1 cellular context compared by ENCODE assay signal in the genomic region with DNA sequence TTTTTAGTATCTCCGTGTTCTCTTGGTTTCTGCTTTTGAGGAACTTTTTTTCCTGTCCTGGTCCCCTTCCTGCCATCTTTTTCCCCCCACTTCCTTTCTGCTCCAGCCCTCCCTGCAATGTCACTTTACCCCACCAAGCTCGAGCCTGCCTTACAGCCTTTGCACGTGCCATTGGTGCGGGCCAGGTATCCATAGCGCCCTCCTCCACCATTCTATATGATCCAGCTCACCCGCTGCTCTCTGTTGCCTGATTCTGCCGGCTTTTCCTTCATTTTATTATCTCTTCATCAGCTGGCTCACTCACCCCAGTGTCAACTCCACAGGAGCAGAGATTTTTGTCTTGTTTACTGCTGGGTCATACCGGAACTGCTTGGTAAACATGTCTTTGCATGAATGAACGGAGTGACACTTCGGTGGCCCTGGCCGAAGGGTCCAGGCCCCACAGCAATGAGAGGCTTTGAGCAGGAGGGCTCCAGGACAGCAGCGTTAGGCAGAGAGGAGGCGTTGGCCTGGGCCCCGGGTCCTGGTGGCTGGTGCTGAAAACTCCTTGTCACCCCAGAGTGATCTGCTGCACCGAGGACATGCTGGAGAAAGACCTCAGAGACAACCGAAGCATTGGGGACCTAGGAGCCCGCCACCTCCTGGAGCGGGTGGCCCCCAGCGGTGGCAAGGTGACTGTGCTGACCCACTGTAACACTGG.
TF ChIP-seq lines count a peak whose summit lies in the region.

No MANE protein-coding gene starts in this region.

TF ChIP-seq in HEK293, 187 proteins besides CTCF, POLR2A, EP300 and RAD21 (continued from another document):
- TF ChIP-seq, protein P1, sequence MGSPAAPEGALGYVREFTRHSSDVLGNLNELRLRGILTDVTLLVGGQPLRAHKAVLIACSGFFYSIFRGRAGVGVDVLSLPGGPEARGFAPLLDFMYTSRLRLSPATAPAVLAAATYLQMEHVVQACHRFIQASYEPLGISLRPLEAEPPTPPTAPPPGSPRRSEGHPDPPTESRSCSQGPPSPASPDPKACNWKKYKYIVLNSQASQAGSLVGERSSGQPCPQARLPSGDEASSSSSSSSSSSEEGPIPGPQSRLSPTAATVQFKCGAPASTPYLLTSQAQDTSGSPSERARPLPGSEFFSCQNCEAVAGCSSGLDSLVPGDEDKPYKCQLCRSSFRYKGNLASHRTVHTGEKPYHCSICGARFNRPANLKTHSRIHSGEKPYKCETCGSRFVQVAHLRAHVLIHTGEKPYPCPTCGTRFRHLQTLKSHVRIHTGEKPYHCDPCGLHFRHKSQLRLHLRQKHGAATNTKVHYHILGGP (tag by site-specific recombination; IDR thresholded peaks at IDR 0.05) = peak; percentile 66; the same call in 1 of the 2 replicates
- TF ChIP-seq ZNF366 (tag by site-specific recombination; conservative IDR thresholded peaks at IDR 0.05) (peak; percentile 68), ZBTB17 (tag by site-specific recombination; IDR thresholded peaks at IDR 0.05) (peak; percentile 33; the same call in 1 of the 2 replicates), ZNF624 (tag by site-specific recombination; IDR thresholded peaks at IDR 0.05) (no peak), ZNF175 (tag by site-specific recombination; IDR thresholded peaks at IDR 0.05) (no peak), ZFP69B (tag by site-specific recombination; IDR thresholded peaks at IDR 0.05) (0 out of 2 replicates have a peak, but pooled peaks have one; percentile 3), YY1 (tag by site-specific recombination; IDR thresholded peaks at IDR 0.05) (no peak), ZXDB (tag by site-specific recombination; IDR thresholded peaks at IDR 0.05) (0 out of 2 replicates have a peak, but pooled peaks have one; percentile 29), WT1 (tag by site-specific recombination; IDR thresholded peaks at IDR 0.05) (0 out of 2 replicates have a peak, but pooled peaks have one; percentile 6), ZBTB8A (tag by site-specific recombination; IDR thresholded peaks at IDR 0.05) (0 out of 2 replicates have a peak, but pooled peaks have one; percentile 5), ZNF600 (tag by site-specific recombination; IDR thresholded peaks at IDR 0.05) (peak; percentile 54; the same call in 1 of the 2 replicates)
- TF ChIP-seq, protein P2, sequence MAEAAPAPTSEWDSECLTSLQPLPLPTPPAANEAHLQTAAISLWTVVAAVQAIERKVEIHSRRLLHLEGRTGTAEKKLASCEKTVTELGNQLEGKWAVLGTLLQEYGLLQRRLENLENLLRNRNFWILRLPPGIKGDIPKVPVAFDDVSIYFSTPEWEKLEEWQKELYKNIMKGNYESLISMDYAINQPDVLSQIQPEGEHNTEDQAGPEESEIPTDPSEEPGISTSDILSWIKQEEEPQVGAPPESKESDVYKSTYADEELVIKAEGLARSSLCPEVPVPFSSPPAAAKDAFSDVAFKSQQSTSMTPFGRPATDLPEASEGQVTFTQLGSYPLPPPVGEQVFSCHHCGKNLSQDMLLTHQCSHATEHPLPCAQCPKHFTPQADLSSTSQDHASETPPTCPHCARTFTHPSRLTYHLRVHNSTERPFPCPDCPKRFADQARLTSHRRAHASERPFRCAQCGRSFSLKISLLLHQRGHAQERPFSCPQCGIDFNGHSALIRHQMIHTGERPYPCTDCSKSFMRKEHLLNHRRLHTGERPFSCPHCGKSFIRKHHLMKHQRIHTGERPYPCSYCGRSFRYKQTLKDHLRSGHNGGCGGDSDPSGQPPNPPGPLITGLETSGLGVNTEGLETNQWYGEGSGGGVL (tag by site-specific recombination; IDR thresholded peaks at IDR 0.05) = peak; percentile 65
- TF ChIP-seq, protein P3, sequence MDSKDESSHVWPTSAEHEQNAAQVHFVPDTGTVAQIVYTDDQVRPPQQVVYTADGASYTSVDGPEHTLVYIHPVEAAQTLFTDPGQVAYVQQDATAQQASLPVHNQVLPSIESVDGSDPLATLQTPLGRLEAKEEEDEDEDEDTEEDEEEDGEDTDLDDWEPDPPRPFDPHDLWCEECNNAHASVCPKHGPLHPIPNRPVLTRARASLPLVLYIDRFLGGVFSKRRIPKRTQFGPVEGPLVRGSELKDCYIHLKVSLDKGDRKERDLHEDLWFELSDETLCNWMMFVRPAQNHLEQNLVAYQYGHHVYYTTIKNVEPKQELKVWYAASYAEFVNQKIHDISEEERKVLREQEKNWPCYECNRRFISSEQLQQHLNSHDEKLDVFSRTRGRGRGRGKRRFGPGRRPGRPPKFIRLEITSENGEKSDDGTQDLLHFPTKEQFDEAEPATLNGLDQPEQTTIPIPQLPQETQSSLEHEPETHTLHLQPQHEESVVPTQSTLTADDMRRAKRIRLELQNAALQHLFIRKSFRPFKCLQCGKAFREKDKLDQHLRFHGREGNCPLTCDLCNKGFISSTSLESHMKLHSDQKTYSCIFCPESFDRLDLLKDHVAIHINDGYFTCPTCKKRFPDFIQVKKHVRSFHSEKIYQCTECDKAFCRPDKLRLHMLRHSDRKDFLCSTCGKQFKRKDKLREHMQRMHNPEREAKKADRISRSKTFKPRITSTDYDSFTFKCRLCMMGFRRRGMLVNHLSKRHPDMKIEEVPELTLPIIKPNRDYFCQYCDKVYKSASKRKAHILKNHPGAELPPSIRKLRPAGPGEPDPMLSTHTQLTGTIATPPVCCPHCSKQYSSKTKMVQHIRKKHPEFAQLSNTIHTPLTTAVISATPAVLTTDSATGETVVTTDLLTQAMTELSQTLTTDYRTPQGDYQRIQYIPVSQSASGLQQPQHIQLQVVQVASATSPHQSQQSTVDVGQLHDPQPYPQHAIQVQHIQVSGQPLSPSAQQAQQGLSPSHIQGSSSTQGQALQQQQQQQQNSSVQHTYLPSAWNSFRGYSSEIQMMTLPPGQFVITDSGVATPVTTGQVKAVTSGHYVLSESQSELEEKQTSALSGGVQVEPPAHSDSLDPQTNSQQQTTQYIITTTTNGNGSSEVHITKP (tag by site-specific recombination; IDR thresholded peaks at IDR 0.05) = peak; percentile 48; the same call in 1 of the 2 replicates
- TF ChIP-seq, protein P4, sequence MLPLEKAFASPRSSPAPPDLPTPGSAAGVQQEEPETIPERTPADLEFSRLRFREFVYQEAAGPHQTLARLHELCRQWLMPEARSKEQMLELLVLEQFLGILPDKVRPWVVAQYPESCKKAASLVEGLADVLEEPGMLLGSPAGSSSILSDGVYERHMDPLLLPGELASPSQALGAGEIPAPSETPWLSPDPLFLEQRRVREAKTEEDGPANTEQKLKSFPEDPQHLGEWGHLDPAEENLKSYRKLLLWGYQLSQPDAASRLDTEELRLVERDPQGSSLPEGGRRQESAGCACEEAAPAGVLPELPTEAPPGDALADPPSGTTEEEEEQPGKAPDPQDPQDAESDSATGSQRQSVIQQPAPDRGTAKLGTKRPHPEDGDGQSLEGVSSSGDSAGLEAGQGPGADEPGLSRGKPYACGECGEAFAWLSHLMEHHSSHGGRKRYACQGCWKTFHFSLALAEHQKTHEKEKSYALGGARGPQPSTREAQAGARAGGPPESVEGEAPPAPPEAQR (tag by site-specific recombination; IDR thresholded peaks at IDR 0.05) = no peak
- TF ChIP-seq, protein P5, sequence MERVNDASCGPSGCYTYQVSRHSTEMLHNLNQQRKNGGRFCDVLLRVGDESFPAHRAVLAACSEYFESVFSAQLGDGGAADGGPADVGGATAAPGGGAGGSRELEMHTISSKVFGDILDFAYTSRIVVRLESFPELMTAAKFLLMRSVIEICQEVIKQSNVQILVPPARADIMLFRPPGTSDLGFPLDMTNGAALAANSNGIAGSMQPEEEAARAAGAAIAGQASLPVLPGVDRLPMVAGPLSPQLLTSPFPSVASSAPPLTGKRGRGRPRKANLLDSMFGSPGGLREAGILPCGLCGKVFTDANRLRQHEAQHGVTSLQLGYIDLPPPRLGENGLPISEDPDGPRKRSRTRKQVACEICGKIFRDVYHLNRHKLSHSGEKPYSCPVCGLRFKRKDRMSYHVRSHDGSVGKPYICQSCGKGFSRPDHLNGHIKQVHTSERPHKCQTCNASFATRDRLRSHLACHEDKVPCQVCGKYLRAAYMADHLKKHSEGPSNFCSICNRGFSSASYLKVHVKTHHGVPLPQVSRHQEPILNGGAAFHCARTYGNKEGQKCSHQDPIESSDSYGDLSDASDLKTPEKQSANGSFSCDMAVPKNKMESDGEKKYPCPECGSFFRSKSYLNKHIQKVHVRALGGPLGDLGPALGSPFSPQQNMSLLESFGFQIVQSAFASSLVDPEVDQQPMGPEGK (tag by site-specific recombination; IDR thresholded peaks at IDR 0.05) = peak; percentile 56; the same call in 1 of the 2 replicates
